Comparison of ENCODE assay signal across 22 cellular contexts in genomic region chr7:51290702-51291290, GRCh38. TPM values are rescaled to one million over a fixed set of nuclear protein-coding genes. Genes with fewer than 3 reads are reported as not detected.
A peak's percentile ranks its signal among the peaks of the same experiment; 100 is the strongest.
DNase-seq lines count a peak whose midpoint lies in the region; TF ChIP-seq lines count a peak whose summit lies in the region.
"Had no signal": no experiment of that assay in that cellular context is flagged by ENCODE, and none has a peak within 500 bp of the region (broad histone marks: within the 10 kb centered on the region; RNA-seq: fewer than 3 reads in every experiment).

No MANE protein-coding gene starts in this region.

- no peaks in the 10 kb centered on the region for H3K9me3 Mint-ChIP-seq in progenitor cell of endocrine pancreas (ENCODE audit: low read depth)
- H3K9me3 Mint-ChIP-seq: activated naive CD8-positive, alpha-beta T cell treated with anti-CD3 and anti-CD28 coated beads, Interleukin-2, amount 10 ng/mL, durations not matched to agents 7 days and 5 days; natural killer cell treated with Interleukin-12 subunit alpha and Interleukin-12 subunit beta and Interleukin-15 and Interleukin-18, amount 100 ng/mL, for 72 hours had no signal

- H3K4me1 ChIP-seq in left ventricle myocardium inferior (peaks cover 55% of the 10 kb centered on the region), iPS-15b (ENCODE audit: control insufficient read depth, insufficient read depth, low read length) (peaks cover 23% of the 10 kb centered on the region)
- H3K4me1 ChIP-seq: BE2C, uterus had no signal

- peak overlapping the region; percentile 41 for H3K9ac ChIP-seq in iPS-15b (ENCODE audit: low read depth, low read length)

- no peak overlapping the region for H3K4me3 Mint-ChIP-seq in progenitor cell of endocrine pancreas (ENCODE audit: low read depth)
- H3K4me3 Mint-ChIP-seq: activated CD4-positive, alpha-beta T cell treated with anti-CD3 and anti-CD28 coated beads for 36 hours; activated naive CD8-positive, alpha-beta T cell treated with anti-CD3 and anti-CD28 coated beads, Interleukin-2, amount 10 ng/mL, durations not matched to agents 7 days and 5 days; natural killer cell treated with Interleukin-12 subunit alpha and Interleukin-12 subunit beta and Interleukin-15 and Interleukin-18, amount 100 ng/mL, for 72 hours had no signal

- H3K27ac ChIP-seq in left ventricle myocardium inferior (replicated peaks) = peak overlapping the region; percentile 88
- H3K27ac ChIP-seq: uterus had no signal

- TF ChIP-seq CTCF in left ventricle myocardium inferior (IDR thresholded peaks at IDR 0.05; ENCODE audit: borderline replicate concordance) = no peak
- TF ChIP-seq CTCF in progenitor cell of endocrine pancreas (IDR thresholded peaks at IDR 0.05; ENCODE audit: unreplicated experiment) = no peak

- no peaks in the 10 kb centered on the region for H3K27me3 ChIP-seq in left ventricle myocardium inferior (ENCODE audit: low read depth)
- H3K27me3 ChIP-seq in iPS-15b (ENCODE audit: control insufficient read depth, insufficient read depth, low read length) = no peaks in the 10 kb centered on the region
- H3K27me3 ChIP-seq: BE2C, stomach, uterus had no signal

- H3K4me3 ChIP-seq in left ventricle myocardium inferior (no peak overlapping the region), iPS-15b (ENCODE audit: low read depth, low read length) (no peak overlapping the region)
- H3K4me3 ChIP-seq: smooth muscle cell, stomach, uterus had no signal

- peak overlapping the region; percentile 67 for H3K27ac Mint-ChIP-seq in progenitor cell of endocrine pancreas
- H3K27ac Mint-ChIP-seq: activated CD4-positive, alpha-beta T cell treated with anti-CD3 and anti-CD28 coated beads for 36 hours; activated naive CD8-positive, alpha-beta T cell treated with anti-CD3 and anti-CD28 coated beads, Interleukin-2, amount 10 ng/mL, durations not matched to agents 7 days and 5 days; natural killer cell treated with Interleukin-12 subunit alpha and Interleukin-12 subunit beta and Interleukin-15 and Interleukin-18, amount 100 ng/mL, for 72 hours had no signal

- no peaks in the 10 kb centered on the region for H3K36me3 ChIP-seq in left ventricle myocardium inferior
- H3K36me3 ChIP-seq in iPS-15b (ENCODE audit: control insufficient read depth, insufficient read depth, low read length) = no peaks in the 10 kb centered on the region
- H3K36me3 ChIP-seq: BE2C, stomach, uterus had no signal

- no peaks in the 10 kb centered on the region for H3K36me3 Mint-ChIP-seq in progenitor cell of endocrine pancreas (ENCODE audit: insufficient read depth)
- H3K36me3 Mint-ChIP-seq: activated naive CD8-positive, alpha-beta T cell treated with anti-CD3 and anti-CD28 coated beads, Interleukin-2, amount 10 ng/mL, durations not matched to agents 7 days and 5 days; natural killer cell treated with Interleukin-12 subunit alpha and Interleukin-12 subunit beta and Interleukin-15 and Interleukin-18, amount 100 ng/mL, for 72 hours had no signal

- intact Hi-C loops in left ventricle myocardium inferior (cut with micrococcal nuclease) (no loop called here), cardiac septum (cut with DNase I) (no loop called here)

- DNase-seq in left ventricle myocardium inferior = no peak
- no peak for DNase-seq in cardiac septum (ENCODE audit: low spot score)
- no peak for DNase-seq in progenitor cell of endocrine pancreas (ENCODE audit: low spot score, unreplicated experiment)
- no peak for DNase-seq in mesenteric fat pad (ENCODE audit: low spot score)
- DNase-seq in mucosa of gallbladder (ENCODE audit: low spot score) = no peak
- no peak for DNase-seq in NCI-H2196 treated with DMSO at 0.1 percent for 48 hours (lab: John Stamatoyannopoulos, UW; ENCODE audit: unreplicated experiment)
- no peak for DNase-seq in Ammon's horn (ENCODE audit: low spot score)
- DNase-seq: activated CD4-positive, alpha-beta T cell treated with anti-CD3 and anti-CD28 coated beads for 36 hours; activated naive CD8-positive, alpha-beta T cell treated with anti-CD3 and anti-CD28 coated beads, Interleukin-2, amount 10 ng/mL, durations not matched to agents 7 days and 5 days; BE2C; cortex of kidney; hypothalamus; IMR-90; mesendoderm; OCI-M1; SHP77; stimulated activated CD4-positive, alpha-beta T cell treated with anti-CD3 and anti-CD28 coated beads, Interleukin-4, amount 100 ng/mL, for 1 hour; stomach; uterus had no signal

- peaks cover 8% of the 10 kb centered on the region for H3K27me3 Mint-ChIP-seq in progenitor cell of endocrine pancreas
- H3K27me3 Mint-ChIP-seq: activated naive CD8-positive, alpha-beta T cell treated with anti-CD3 and anti-CD28 coated beads, Interleukin-2, amount 10 ng/mL, durations not matched to agents 7 days and 5 days had no signal

- no peaks in the 10 kb centered on the region for H3K9me3 ChIP-seq in left ventricle myocardium inferior (replicated peaks)
- no peaks in the 10 kb centered on the region for H3K9me3 ChIP-seq in iPS-15b (ENCODE audit: control insufficient read depth, insufficient read depth, low read length)
- H3K9me3 ChIP-seq: BE2C, stomach, uterus had no signal

- peaks cover 19% of the 10 kb centered on the region for H3K4me1 Mint-ChIP-seq in progenitor cell of endocrine pancreas (ENCODE audit: low read depth)
- H3K4me1 Mint-ChIP-seq: activated CD4-positive, alpha-beta T cell treated with anti-CD3 and anti-CD28 coated beads for 36 hours; activated naive CD8-positive, alpha-beta T cell treated with anti-CD3 and anti-CD28 coated beads, Interleukin-2, amount 10 ng/mL, durations not matched to agents 7 days and 5 days had no signal

RNA-seq across cellular contexts. Expression of gene COBL, which starts 25.8 kb away (rescaled TPM):
- 77.1 TPM for total RNA-seq in left ventricle myocardium inferior
- 109 TPM for total RNA-seq in cardiac septum
- 19.8 and 21.3 TPM in 2 replicates for total RNA-seq in progenitor cell of endocrine pancreas
- 9.2 TPM for total RNA-seq in mesenteric fat pad
- 87.3 TPM for total RNA-seq in mucosa of gallbladder
- total RNA-seq: activated CD4-positive, alpha-beta T cell treated with anti-CD3 and anti-CD28 coated beads for 36 hours; activated naive CD8-positive, alpha-beta T cell treated with anti-CD3 and anti-CD28 coated beads, Interleukin-2, amount 10 ng/mL, durations not matched to agents 7 days and 5 days; natural killer cell treated with Interleukin-12 subunit alpha and Interleukin-12 subunit beta and Interleukin-15 and Interleukin-18, amount 100 ng/mL, for 72 hours had no signal
